2 cellular contexts compared by ENCODE assay signal in the genomic region with DNA sequence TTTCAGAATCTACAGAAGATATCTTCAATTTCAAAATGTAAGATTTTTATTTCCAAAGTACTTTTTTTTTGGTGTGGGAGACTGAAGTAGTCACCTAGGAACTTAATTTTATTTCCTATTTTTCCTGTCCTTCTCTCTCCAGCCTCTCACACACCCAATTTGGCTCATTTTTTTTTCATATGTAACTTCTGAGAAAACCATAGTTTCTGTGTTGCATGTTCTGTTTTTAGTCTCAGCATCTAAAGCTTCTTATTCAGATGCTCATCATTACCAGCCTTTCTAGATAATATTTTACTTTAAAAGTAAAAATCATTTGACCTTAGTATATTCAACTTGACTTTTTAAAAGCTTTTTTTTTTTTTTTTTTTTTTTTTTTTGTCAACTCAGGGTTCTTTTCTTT.
TF ChIP-seq lines count a peak whose summit lies in the region.

No MANE protein-coding gene starts in this region.

TF ChIP-seq in K562, 482 proteins besides CTCF, POLR2A, EP300 and RAD21 (continued from another document):
- TF ChIP-seq, protein P1, sequence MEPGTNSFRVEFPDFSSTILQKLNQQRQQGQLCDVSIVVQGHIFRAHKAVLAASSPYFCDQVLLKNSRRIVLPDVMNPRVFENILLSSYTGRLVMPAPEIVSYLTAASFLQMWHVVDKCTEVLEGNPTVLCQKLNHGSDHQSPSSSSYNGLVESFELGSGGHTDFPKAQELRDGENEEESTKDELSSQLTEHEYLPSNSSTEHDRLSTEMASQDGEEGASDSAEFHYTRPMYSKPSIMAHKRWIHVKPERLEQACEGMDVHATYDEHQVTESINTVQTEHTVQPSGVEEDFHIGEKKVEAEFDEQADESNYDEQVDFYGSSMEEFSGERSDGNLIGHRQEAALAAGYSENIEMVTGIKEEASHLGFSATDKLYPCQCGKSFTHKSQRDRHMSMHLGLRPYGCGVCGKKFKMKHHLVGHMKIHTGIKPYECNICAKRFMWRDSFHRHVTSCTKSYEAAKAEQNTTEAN (CRISPR knock-in tag; IDR thresholded peaks at IDR 0.05), result no peak

TF ChIP-seq in SK-N-SH, 30 proteins besides CTCF, POLR2A, EP300 and RAD21 (continued from another document):
- no peak for TF ChIP-seq IRF3 (IDR thresholded peaks at IDR 0.05; ENCODE audit: low read depth, low read length)
- TF ChIP-seq JUND (IDR thresholded peaks at IDR 0.05), result no peak
- no peak for TF ChIP-seq FOXJ3 (CRISPR knock-in tag; IDR thresholded peaks at IDR 0.05)
- no peak for TF ChIP-seq PBX3 (IDR thresholded peaks at IDR 0.05)
- no peak for TF ChIP-seq RFX5 (IDR thresholded peaks at IDR 0.05; ENCODE audit: low read length)
- TF ChIP-seq, protein P2, sequence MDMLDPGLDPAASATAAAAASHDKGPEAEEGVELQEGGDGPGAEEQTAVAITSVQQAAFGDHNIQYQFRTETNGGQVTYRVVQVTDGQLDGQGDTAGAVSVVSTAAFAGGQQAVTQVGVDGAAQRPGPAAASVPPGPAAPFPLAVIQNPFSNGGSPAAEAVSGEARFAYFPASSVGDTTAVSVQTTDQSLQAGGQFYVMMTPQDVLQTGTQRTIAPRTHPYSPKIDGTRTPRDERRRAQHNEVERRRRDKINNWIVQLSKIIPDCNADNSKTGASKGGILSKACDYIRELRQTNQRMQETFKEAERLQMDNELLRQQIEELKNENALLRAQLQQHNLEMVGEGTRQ (IDR thresholded peaks at IDR 0.05; ENCODE audit: borderline replicate concordance, low read depth, low read length), result no peak
